ENCODE assay signal across 15 cellular contexts in the genomic region with DNA sequence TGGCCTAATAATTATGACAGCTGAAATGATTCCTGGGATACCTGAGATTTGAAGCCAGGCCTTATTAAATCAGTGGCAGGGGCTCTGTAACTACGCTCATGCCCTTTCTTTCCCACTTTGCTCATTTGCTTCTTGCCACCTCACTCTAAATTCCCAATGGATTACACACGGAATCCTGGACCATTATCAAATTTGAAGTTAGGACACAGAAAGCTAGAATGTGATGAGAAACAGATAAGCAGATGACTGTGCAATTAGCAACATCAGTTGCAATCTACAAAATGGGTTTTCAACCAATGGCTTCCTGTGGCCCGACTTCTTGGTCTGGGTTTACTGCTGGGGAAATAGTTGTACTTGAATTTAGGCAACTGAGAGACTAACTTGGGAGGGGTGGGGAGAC.
"Had no signal": no experiment of that assay in that cellular context is flagged by ENCODE, and none has a peak within 500 bp of the region (broad histone marks: within the 10 kb centered on the region; RNA-seq: fewer than 3 reads in every experiment).

No MANE protein-coding gene starts in this region.

- DNase-seq: activated B cell treated with CpG ODN at 0.5 μM for 24 hours; activated CD4-positive, alpha-beta memory T cell treated with anti-CD3 and anti-CD28 coated beads for 36 hours; activated CD4-positive, alpha-beta T cell treated with anti-CD3 and anti-CD28 coated beads for 4 hours; activated CD8-positive, alpha-beta memory T cell treated with anti-CD3 and anti-CD28 coated beads, Interleukin-2, amount 10 ng/mL, durations not matched to agents 7 days and 5 days; amygdala; brain microvascular endothelial cell; central memory CD4-positive, alpha-beta T cell; dorsolateral prefrontal cortex; mesenchymal stem cell; naive thymus-derived CD8-positive, alpha-beta T cell; right cardiac atrium; stimulated activated CD4-positive, alpha-beta T cell treated with anti-CD3 and anti-CD28 coated beads, Interleukin-4, amount 100 ng/mL, for 24 hours; stomach had no signal

- H3K4me1 ChIP-seq: prostate gland, stomach had no signal

- H3K9me3 ChIP-seq: prostate gland had no signal

- H3K36me3 ChIP-seq: brain microvascular endothelial cell, prostate gland, stomach had no signal

- H3K27ac ChIP-seq: brain microvascular endothelial cell, dorsolateral prefrontal cortex, prostate gland, skin epidermis, stomach had no signal

- H3K4me3 ChIP-seq: dorsolateral prefrontal cortex, prostate gland, skin epidermis, stomach had no signal

- H3K27me3 ChIP-seq: brain microvascular endothelial cell, dorsolateral prefrontal cortex, stomach had no signal
